In the genomic region with DNA sequence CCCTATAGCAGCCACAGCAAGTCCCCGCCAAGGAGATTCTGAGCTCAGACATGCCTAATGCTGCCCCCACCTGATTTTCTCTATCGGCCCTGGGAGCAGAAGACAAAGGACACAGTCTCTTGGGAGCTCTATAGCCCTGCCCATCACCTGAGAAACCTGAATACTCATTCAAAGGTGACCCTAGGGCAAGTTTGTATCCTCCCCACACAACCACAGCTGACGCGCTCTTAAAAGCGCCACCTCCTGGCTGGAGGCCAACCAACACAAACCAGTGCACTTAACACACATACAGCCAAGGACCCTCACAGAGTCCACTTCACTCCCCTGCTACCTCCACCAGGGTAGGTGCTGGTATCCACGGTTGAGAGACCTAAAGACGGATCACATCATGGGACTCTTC, we compare ENCODE assay signal across 1 cellular context.
TF ChIP-seq lines count a peak whose summit lies in the region.

No MANE protein-coding gene starts in this region.

TF ChIP-seq in K562, 482 proteins besides CTCF, POLR2A, EP300 and RAD21:
- TF ChIP-seq, protein P1, sequence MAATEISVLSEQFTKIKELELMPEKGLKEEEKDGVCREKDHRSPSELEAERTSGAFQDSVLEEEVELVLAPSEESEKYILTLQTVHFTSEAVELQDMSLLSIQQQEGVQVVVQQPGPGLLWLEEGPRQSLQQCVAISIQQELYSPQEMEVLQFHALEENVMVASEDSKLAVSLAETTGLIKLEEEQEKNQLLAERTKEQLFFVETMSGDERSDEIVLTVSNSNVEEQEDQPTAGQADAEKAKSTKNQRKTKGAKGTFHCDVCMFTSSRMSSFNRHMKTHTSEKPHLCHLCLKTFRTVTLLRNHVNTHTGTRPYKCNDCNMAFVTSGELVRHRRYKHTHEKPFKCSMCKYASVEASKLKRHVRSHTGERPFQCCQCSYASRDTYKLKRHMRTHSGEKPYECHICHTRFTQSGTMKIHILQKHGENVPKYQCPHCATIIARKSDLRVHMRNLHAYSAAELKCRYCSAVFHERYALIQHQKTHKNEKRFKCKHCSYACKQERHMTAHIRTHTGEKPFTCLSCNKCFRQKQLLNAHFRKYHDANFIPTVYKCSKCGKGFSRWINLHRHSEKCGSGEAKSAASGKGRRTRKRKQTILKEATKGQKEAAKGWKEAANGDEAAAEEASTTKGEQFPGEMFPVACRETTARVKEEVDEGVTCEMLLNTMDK (IDR thresholded peaks at IDR 0.05; ENCODE audit: borderline replicate concordance, insufficient read depth, low read depth, low read length, poor library complexity, severe bottlenecking): peak; percentile 12
- no peak for TF ChIP-seq CC2D1A (IDR thresholded peaks at IDR 0.05)
- no peak for TF ChIP-seq ZNF408 (CRISPR knock-in tag; IDR thresholded peaks at IDR 0.05; ENCODE audit: low read depth)
- TF ChIP-seq NFIC (IDR thresholded peaks at IDR 0.05): peak; percentile 47; the same call in 1 of the 2 replicates
- TF ChIP-seq NCOA6 (IDR thresholded peaks at IDR 0.05): no peak
- TF ChIP-seq CREM (IDR thresholded peaks at IDR 0.05; ENCODE audit: low read depth): 0 out of 2 replicates have a peak, but pooled peaks have one; percentile 12
- TF ChIP-seq, protein P2, sequence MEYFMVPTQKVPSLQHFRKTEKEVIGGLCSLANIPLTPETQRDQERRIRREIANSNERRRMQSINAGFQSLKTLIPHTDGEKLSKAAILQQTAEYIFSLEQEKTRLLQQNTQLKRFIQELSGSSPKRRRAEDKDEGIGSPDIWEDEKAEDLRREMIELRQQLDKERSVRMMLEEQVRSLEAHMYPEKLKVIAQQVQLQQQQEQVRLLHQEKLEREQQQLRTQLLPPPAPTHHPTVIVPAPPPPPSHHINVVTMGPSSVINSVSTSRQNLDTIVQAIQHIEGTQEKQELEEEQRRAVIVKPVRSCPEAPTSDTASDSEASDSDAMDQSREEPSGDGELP (CRISPR knock-in tag; IDR thresholded peaks at IDR 0.05; ENCODE audit: borderline replicate concordance): peak; percentile 25; the same call in 1 of the 2 replicates
